In genomic region chr20:39067526-39068216, GRCh38 we compare ENCODE assay signal across 30 cellular contexts.
A peak's percentile ranks its signal among the peaks of the same experiment; 100 is the strongest.
DNase-seq lines count a peak whose midpoint lies in the region; ATAC-seq, FAIRE-seq and TF ChIP-seq lines count a peak whose summit lies in the region.
"Had no signal": no experiment of that assay in that cellular context is flagged by ENCODE, and none has a peak within 500 bp of the region (broad histone marks: within the 10 kb centered on the region; RNA-seq: fewer than 3 reads in every experiment).

No MANE protein-coding gene starts in this region.

- H4K20me1 ChIP-seq in HepG2 (ENCODE audit: insufficient read depth, low read length) (no peaks in the 10 kb centered on the region), astrocyte (ENCODE audit: insufficient read depth, low read length) (no peaks in the 10 kb centered on the region)

- WGBS in HepG2 (ENCODE audit: low lambda C conversion rate), result 15% methylated on average over 5 of the region's 5 CpGs
- 88% methylated on average over 5 of the region's 5 CpGs for WGBS in right lobe of liver (ENCODE audit: insufficient coverage, low coverage, low lambda C conversion rate, missing lambda C conversion rate)

- H3K27me3 ChIP-seq in HepG2 (ENCODE audit: control insufficient read depth in 1 of 2, insufficient read depth in 2 of 2, low read length in 2 of 2), result peaks cover 3 to 17% of the 10 kb centered on the region in 2 experiments; a peak in 3 of 5 replicates
- no peaks in the 10 kb centered on the region for H3K27me3 ChIP-seq in right lobe of liver
- peaks cover 3% of the 10 kb centered on the region for H3K27me3 ChIP-seq in astrocyte (ENCODE audit: insufficient read depth, low read length)
- H3K27me3 ChIP-seq: colonic mucosa had no signal

- TF ChIP-seq RAD21 in HepG2 (CRISPR knock-in tag; IDR thresholded peaks at IDR 0.05), result no peak

- peaks cover 29% of the 10 kb centered on the region for H3K4me1 ChIP-seq in HepG2 (ENCODE audit: insufficient read depth, low read length)
- no peaks in the 10 kb centered on the region for H3K4me1 ChIP-seq in right lobe of liver
- peaks cover 2% of the 10 kb centered on the region for H3K4me1 ChIP-seq in astrocyte (ENCODE audit: insufficient read depth, low read length)
- H3K4me1 ChIP-seq: colonic mucosa, left lung had no signal

- H3K9ac ChIP-seq in HepG2 (ENCODE audit: insufficient read depth, low read depth, low read length) (no peak overlapping the region), astrocyte (ENCODE audit: low read length) (no peak overlapping the region)

- H3K4me3 ChIP-seq in HepG2 (replicated peaks in 1 of 3; ENCODE audit: insufficient read depth in 1 of 3, low read depth in 2 of 3, low read length in 3 of 3) (no peak overlapping the region), right lobe of liver (no peak overlapping the region), astrocyte (ENCODE audit: insufficient read depth, low read depth, low read length) (no peak overlapping the region), fibroblast of pulmonary artery (replicated peaks; ENCODE audit: low read depth, low read length) (no peak overlapping the region)
- H3K4me3 ChIP-seq: colonic mucosa, left lung had no signal

- DNase-seq in HepG2 (ENCODE audit: low spot score) (no peak), right lobe of liver (no peak), astrocyte (ENCODE audit: low read depth) (peak; percentile 10), fibroblast of pulmonary artery (ENCODE audit: low read depth) (peak; percentile 15), stromal cell of bone marrow (ENCODE audit: low read depth) (peak; percentile 62), NCI-H187 treated with DMSO at 0.1 percent for 48 hours (lab: John Stamatoyannopoulos, UW) (no peak), Right ventricle myocardium inferior (ENCODE audit: missing footprints) (no peak)
- DNase-seq in activated T-cell treated with anti-CD3 and anti-CD28 coated beads, Interleukin-2, amount 50 U/mL, for 48 hours, result no peak
- DNase-seq: 8988T; activated CD4-positive, alpha-beta T cell treated with anti-CD3 and anti-CD28 coated beads, Interleukin-2, amount 50 U/mL, for 1 hour; activated naive CD4-positive, alpha-beta T cell treated with Interleukin-2 at 50 U/mL for 16 hours; CD8-positive, alpha-beta T cell; colonic mucosa; effector CD8-positive, alpha-beta T cell; GDM1; H9; hippocampal formation; immature natural killer cell; left lung; NCI-H1048; NCI-H1694; NCI-H2171 treated with DMSO at 0.1 percent for 48 hours; NCI-H524 treated with DMSO at 0.1 percent for 48 hours; PC-3; SHP77 treated with DMSO at 0.1 percent for 48 hours had no signal

- H2AFZ ChIP-seq in HepG2 (ENCODE audit: low read length) (no peak overlapping the region), astrocyte (ENCODE audit: low read depth, low read length) (no peak overlapping the region)

- no peak for TF ChIP-seq POLR2A in HepG2 (IDR thresholded peaks at IDR 0.05; ENCODE audit: insufficient read depth in 1 of 2, low read depth in 2 of 2, low read length in 2 of 2)
- TF ChIP-seq POLR2A in right lobe of liver (IDR thresholded peaks at IDR 0.05), result no peak

- no peaks in the 10 kb centered on the region for H3K36me3 ChIP-seq in HepG2 (replicated peaks in 1 of 2; ENCODE audit: control insufficient read depth in 1 of 2, insufficient read depth in 2 of 2, low read length in 2 of 2)
- no peaks in the 10 kb centered on the region for H3K36me3 ChIP-seq in right lobe of liver
- no peaks in the 10 kb centered on the region for H3K36me3 ChIP-seq in astrocyte (ENCODE audit: insufficient read depth, low read length)
- H3K36me3 ChIP-seq: colonic mucosa, left lung had no signal

- H3K27ac ChIP-seq in HepG2 (ENCODE audit: extremely low read length, insufficient read depth, low read length), result no peak overlapping the region
- no peak overlapping the region for H3K27ac ChIP-seq in right lobe of liver
- no peak overlapping the region for H3K27ac ChIP-seq in astrocyte (ENCODE audit: low read depth, low read length)
- H3K27ac ChIP-seq: colonic mucosa, epithelial cell of prostate, left lung, VCaP had no signal

- H3K79me2 ChIP-seq in HepG2 (ENCODE audit: insufficient read depth, low read length) (no peaks in the 10 kb centered on the region), astrocyte (ENCODE audit: insufficient read depth, low read length) (no peaks in the 10 kb centered on the region)

- peaks cover 11% of the 10 kb centered on the region for H3K9me3 Mint-ChIP-seq in astrocyte (ENCODE audit: unreplicated experiment)
- H3K9me3 Mint-ChIP-seq: H9, immature natural killer cell had no signal

- H3K4me1 Mint-ChIP-seq in astrocyte (ENCODE audit: low read depth, unreplicated experiment), result no peaks in the 10 kb centered on the region
- H3K4me1 Mint-ChIP-seq: B cell, immature natural killer cell had no signal

- POLR2A ChIA-PET in HepG2 (lab: Yijun Ruan, JAX), result interaction anchor here (0.8 kb wide), 1 partner anchor 11 kb away, joined by 3 read pairs; no protein-coding TSS in a partner anchor

- TF ChIP-seq CTCF in HepG2 (CRISPR knock-in tag; IDR thresholded peaks at IDR 0.05), result no peak
- no peak for TF ChIP-seq CTCF in right lobe of liver (IDR thresholded peaks at IDR 0.05)
- no peak for TF ChIP-seq CTCF in astrocyte (IDR thresholded peaks at IDR 0.05; ENCODE audit: insufficient read depth, low read depth, low read length)
- no peak for TF ChIP-seq CTCF in fibroblast of pulmonary artery (IDR thresholded peaks at IDR 0.05; ENCODE audit: low read length, missing control alignments)

- no peak overlapping the region for H3K27ac Mint-ChIP-seq in astrocyte (ENCODE audit: unreplicated experiment)
- H3K27ac Mint-ChIP-seq: B cell; CD8-positive, alpha-beta T cell; H9; immature natural killer cell; progenitor cell of endocrine pancreas; stimulated activated naive CD8-positive, alpha-beta T cell treated with anti-CD3 and anti-CD28 coated beads, Interleukin-15, Interleukin-2, amounts not matched to agents 100 ng/mL and 50 ng/mL, for 24 hours had no signal

- ATAC-seq in HepG2, result no peak
- ATAC-seq in right lobe of liver, result no peak
- ATAC-seq in Right ventricle myocardium inferior, result no peak
- ATAC-seq: CD8-positive, alpha-beta T cell; left lung; PC-3 had no signal

- FAIRE-seq in HepG2 (lab: Jason Lieb, UNC), result no peak
- no peak for FAIRE-seq in astrocyte (lab: Jason Lieb, UNC)

- BruUV-seq in HepG2 (replicated peaks; lab: Mats Ljungman, UMichigan), result no TSS peak

- no peak for TF ChIP-seq EP300 in HepG2 (IDR thresholded peaks at IDR 0.05; ENCODE audit: low read depth in 2 of 2, low read length in 2 of 2)
- no peak for TF ChIP-seq EP300 in HepG2 (CRISPR knock-in tag; IDR thresholded peaks at IDR 0.05; ENCODE audit: borderline replicate concordance)

- H3K4me2 ChIP-seq in HepG2 (ENCODE audit: low read depth, low read length) (no peak overlapping the region), astrocyte (ENCODE audit: low read length) (no peak overlapping the region)

- in situ Hi-C loops in HepG2 (cut with HindIII; ENCODE audit: extremely low pct_ligation_motif_present, low pct_unique_long_range_greater_than_20kb), result no loop called here

- H3K27me3 Mint-ChIP-seq in astrocyte (ENCODE audit: low read depth, unreplicated experiment), result peaks cover 17% of the 10 kb centered on the region

- no peak overlapping the region for H3K4me3 Mint-ChIP-seq in astrocyte (ENCODE audit: unreplicated experiment)
- H3K4me3 Mint-ChIP-seq: B cell; CD8-positive, alpha-beta T cell; H9; immature natural killer cell; stimulated activated naive CD8-positive, alpha-beta T cell treated with anti-CD3 and anti-CD28 coated beads, Interleukin-15, Interleukin-2, amounts not matched to agents 100 ng/mL and 50 ng/mL, for 24 hours had no signal

- no peaks in the 10 kb centered on the region for H3K36me3 Mint-ChIP-seq in astrocyte (ENCODE audit: low read depth, unreplicated experiment)
- H3K36me3 Mint-ChIP-seq: CD8-positive, alpha-beta T cell had no signal

- H3K9me3 ChIP-seq in HepG2 (ENCODE audit: low read length) (peaks cover 7% of the 10 kb centered on the region; the same call in 1 of the 2 replicates), right lobe of liver (no peaks in the 10 kb centered on the region), astrocyte (ENCODE audit: insufficient read depth, low read depth, low read length) (no peaks in the 10 kb centered on the region)
- H3K9me3 ChIP-seq: colonic mucosa had no signal

- intact Hi-C loops in HepG2 (cut with micrococcal nuclease; ENCODE audit: unreplicated experiment), result no loop called here
- intact Hi-C loops in right lobe of liver (cut with DNase I), result no loop called here
- intact Hi-C loops in Right ventricle myocardium inferior (cut with DNase I), result no loop called here

- CTCF ChIA-PET in HepG2 (lab: Yijun Ruan, JAX; ENCODE audit: low intra/inter-chr PET ratio, low total read pairs), result no interaction called here

TF ChIP-seq in HepG2, 621 proteins besides CTCF, POLR2A, EP300 and RAD21:
- TF ChIP-seq ZNF597 (CRISPR knock-in tag; IDR thresholded peaks at IDR 0.05) (no peak), BHLHE40 (IDR thresholded peaks at IDR 0.05; ENCODE audit: low read length) (peak; percentile 43; the same call in 1 of the 2 replicates), HDAC6 (IDR thresholded peaks at IDR 0.05; ENCODE audit: low read depth, low read length) (no peak)

Comparison
In these comparisons a context has a peak if more than half of its experiments do, and no peak if none do; other contexts are left out.
1. DNase-seq: peak in astrocyte (single experiment), fibroblast of pulmonary artery (single experiment) and stromal cell of bone marrow (single experiment); none in HepG2 (single experiment), right lobe of liver (0 of 3), activated T-cell treated with anti-CD3 and anti-CD28 coated beads, Interleukin-2, amount 50 U/mL, for 48 hours (0 of 2), NCI-H187 treated with DMSO at 0.1 percent for 48 hours (single experiment) and Right ventricle myocardium inferior (single experiment).